In genomic region chr1:111204923-111205723, GRCh38 we compare ENCODE assay signal across 8 cellular contexts. TPM values are rescaled to one million over a fixed set of nuclear protein-coding genes. Genes with fewer than 3 reads are reported as not detected.
DNase-seq lines count a peak whose midpoint lies in the region; ATAC-seq and TF ChIP-seq lines count a peak whose summit lies in the region.

No MANE protein-coding gene starts in this region.

- H3K4me1 Mint-ChIP-seq in activated naive CD8-positive, alpha-beta T cell treated with anti-CD3 and anti-CD28 coated beads for 36 hours: peaks cover 59% of the 10 kb centered on the region
- peaks cover 38 to 89% (median 82%) of the 10 kb centered on the region in 4 donors for H3K4me1 Mint-ChIP-seq in naive thymus-derived CD8-positive, alpha-beta T cell

- in situ Hi-C loops in IMR-90 (cut with MboI; ENCODE audit: low sequenced_read_pairs): no loop called here

- H4K91ac ChIP-seq in IMR-90 (ENCODE audit: insufficient read depth, low read depth, low read length): no peak overlapping the region

- ATAC-seq in IMR-90 (ENCODE audit: low read depth): no peak
- ATAC-seq in naive thymus-derived CD8-positive, alpha-beta T cell: no peak
- ATAC-seq in HG02798 (IDR thresholded peaks at IDR 0.05; ENCODE audit: poor library complexity, unreplicated experiment): no peak
- ATAC-seq in GM18517 (IDR thresholded peaks at IDR 0.05; ENCODE audit: unreplicated experiment): no peak

- H3K27me3 ChIP-seq in BLaER1: no peaks in the 10 kb centered on the region
- peaks cover 22% of the 10 kb centered on the region for H3K27me3 ChIP-seq in IMR-90 (ENCODE audit: control insufficient read depth, insufficient read depth, low read length)

- no peak for TF ChIP-seq RAD21 in IMR-90 (IDR thresholded peaks at IDR 0.05; ENCODE audit: low read length)

- intact Hi-C loops in IMR-90 (cut with micrococcal nuclease): no loop called here

- peak overlapping the region; percentile 85 for H3K27ac Mint-ChIP-seq in activated naive CD8-positive, alpha-beta T cell treated with anti-CD3 and anti-CD28 coated beads for 36 hours
- H3K27ac Mint-ChIP-seq in naive thymus-derived CD8-positive, alpha-beta T cell: peak overlapping the region; percentile 89 to 97 (median 96)

- peak overlapping the region; percentile 31; the same call in 1 of the 2 replicates for H2AK5ac ChIP-seq in IMR-90 (ENCODE audit: low read depth, low read length)

- H3K4me1 ChIP-seq in BLaER1: peaks cover 74% of the 10 kb centered on the region
- peaks cover 16% of the 10 kb centered on the region for H3K4me1 ChIP-seq in IMR-90 (ENCODE audit: control insufficient read depth, insufficient read depth, low read length)

- H2BK120ac ChIP-seq in IMR-90 (ENCODE audit: low read depth, low read length): peak overlapping the region; percentile 44; the same call in 1 of the 2 replicates

- H3K27me3 Mint-ChIP-seq in activated naive CD8-positive, alpha-beta T cell treated with anti-CD3 and anti-CD28 coated beads for 36 hours: no peaks in the 10 kb centered on the region
- H3K27me3 Mint-ChIP-seq in naive thymus-derived CD8-positive, alpha-beta T cell: no peaks in the 10 kb centered on the region

- CTCF ChIA-PET in IMR-90 (lab: Yijun Ruan, JAX): no interaction called here

- dilution Hi-C loops in IMR-90 (cut with HindIII; ENCODE audit: low sequenced_read_pairs, unreplicated experiment): no loop called here

- no peaks in the 10 kb centered on the region for H3K79me1 ChIP-seq in IMR-90 (ENCODE audit: low read depth in 1 of 2, low read length in 2 of 2)

- H4K8ac ChIP-seq in IMR-90 (ENCODE audit: low read depth in 2 of 2, low read length in 2 of 2): no peak overlapping the region

- H3K9me3 ChIP-seq in BLaER1: no peaks in the 10 kb centered on the region
- no peaks in the 10 kb centered on the region for H3K9me3 ChIP-seq in IMR-90 (ENCODE audit: control insufficient read depth, insufficient read depth, low read length)

- peak overlapping the region; percentile 96 for H3K9ac ChIP-seq in BLaER1
- H3K9ac ChIP-seq in IMR-90 (ENCODE audit: low read depth, low read length): no peak overlapping the region

- no peak for TF ChIP-seq CTCF in IMR-90 (conservative IDR thresholded peaks at IDR 0.05; ENCODE audit: low read depth, low read length)

- H3K4me3 ChIP-seq in BLaER1 (peak overlapping the region; percentile 76), IMR-90 (ENCODE audit: insufficient read depth, low read depth, low read length) (no peak overlapping the region)

- H3K23ac ChIP-seq in IMR-90 (ENCODE audit: low read depth, low read length): peak overlapping the region; percentile 67; the same call in 1 of the 2 replicates

- H3K18ac ChIP-seq in IMR-90 (ENCODE audit: low read depth, low read length): peak overlapping the region; percentile 51; the same call in 1 of the 2 replicates

- peak overlapping the region; percentile 62 for H3K4me3 Mint-ChIP-seq in activated naive CD8-positive, alpha-beta T cell treated with anti-CD3 and anti-CD28 coated beads for 36 hours
- peak overlapping the region; percentile 83 to 100 (median 98) for H3K4me3 Mint-ChIP-seq in naive thymus-derived CD8-positive, alpha-beta T cell

- H3K36me3 ChIP-seq in BLaER1 (no peaks in the 10 kb centered on the region; the same call in 1 of the 2 replicates), IMR-90 (ENCODE audit: control insufficient read depth, insufficient read depth, low read length) (no peaks in the 10 kb centered on the region)

- H3K9me1 ChIP-seq in IMR-90 (ENCODE audit: insufficient read depth, low read length): peaks cover 2% of the 10 kb centered on the region; the same call in 1 of the 2 replicates

- H3K56ac ChIP-seq in IMR-90 (ENCODE audit: extremely low read depth, insufficient read depth, low read length): no peak overlapping the region

- no peak overlapping the region for H2BK15ac ChIP-seq in IMR-90 (ENCODE audit: low read depth, low read length)

- H2BK5ac ChIP-seq in IMR-90 (ENCODE audit: low read depth, low read length, poor library complexity, severe bottlenecking): peak overlapping the region; percentile 28

- H3K4me2 ChIP-seq in BLaER1: peak overlapping the region; percentile 88
- H3K4me2 ChIP-seq in IMR-90 (ENCODE audit: low read depth, low read length): peak overlapping the region; percentile 36; the same call in 1 of the 2 replicates

- H2AFZ ChIP-seq in IMR-90 (replicated peaks; ENCODE audit: low read length, poor library complexity): peak overlapping the region; percentile 37

- H4K20me1 ChIP-seq in BLaER1: no peaks in the 10 kb centered on the region
- no peaks in the 10 kb centered on the region for H4K20me1 ChIP-seq in IMR-90 (ENCODE audit: insufficient read depth, low read length)

- peak overlapping the region; percentile 64; the same call in 1 of the 2 replicates for H2BK20ac ChIP-seq in IMR-90 (ENCODE audit: low read depth, low read length)

- peak overlapping the region; percentile 99 for H3K27ac ChIP-seq in BLaER1
- H3K27ac ChIP-seq in IMR-90 (ENCODE audit: insufficient read depth, low read length): no peak overlapping the region

- no peak for TF ChIP-seq POLR2A in IMR-90 (IDR thresholded peaks at IDR 0.05; ENCODE audit: low read depth, low read length)

- no peak for DNase-seq in IMR-90
- no peak for DNase-seq in activated naive CD8-positive, alpha-beta T cell treated with anti-CD3 and anti-CD28 coated beads for 36 hours
- no peak for DNase-seq in naive thymus-derived CD8-positive, alpha-beta T cell
- no peak for DNase-seq in NCI-H1417 treated with DMSO at 0.1 percent for 48 hours (lab: John Stamatoyannopoulos, UW)
- no peak for DNase-seq in mesenteric fat pad (ENCODE audit: low spot score)

- H3K14ac ChIP-seq in IMR-90 (replicated peaks; ENCODE audit: low read depth, low read length): peak overlapping the region; percentile 53; the same call in 1 of the 2 replicates

- H3K36me3 Mint-ChIP-seq in activated naive CD8-positive, alpha-beta T cell treated with anti-CD3 and anti-CD28 coated beads for 36 hours: peaks cover 6% of the 10 kb centered on the region
- H3K36me3 Mint-ChIP-seq in naive thymus-derived CD8-positive, alpha-beta T cell: peaks cover under 1 to 5% (median 4%) of the 10 kb centered on the region in 3 donors

- no peak overlapping the region for H4K5ac ChIP-seq in IMR-90 (ENCODE audit: low read depth, low read length)

- peak overlapping the region; percentile 51; the same call in 1 of the 2 replicates for H3K4ac ChIP-seq in IMR-90 (ENCODE audit: low read depth, low read length)

- peaks cover 4% of the 10 kb centered on the region for H3K9me3 Mint-ChIP-seq in activated naive CD8-positive, alpha-beta T cell treated with anti-CD3 and anti-CD28 coated beads for 36 hours
- no peaks in the 10 kb centered on the region for H3K9me3 Mint-ChIP-seq in naive thymus-derived CD8-positive, alpha-beta T cell

- POLR2A ChIA-PET in IMR-90 (lab: Charles Lee; ENCODE audit: unreplicated experiment): no interaction called here
- POLR2A ChIA-PET in naive thymus-derived CD8-positive, alpha-beta T cell (lab: Charles Lee): interaction anchor here (1.3 to 20.0 kb wide), 3 partner anchors 15 to 272 kb away, joined by 4 to 1200 read pairs (median 221); partner anchors contain the start of gene CHI3L2

- BruUV-seq in IMR-90 (replicated peaks; lab: Mats Ljungman, UMichigan): no TSS peak

- 83% methylated on average over 2 of the region's 9 CpGs; no CpG with 5 or more reads in 1 of the 2 experiments for WGBS in IMR-90 (ENCODE audit: extremely low coverage in 2 of 2, insufficient read length in 1 of 2), 2 experiments

- no peak overlapping the region for H2AK9ac ChIP-seq in IMR-90 (replicated peaks; ENCODE audit: low read depth, low read length, poor library complexity)

TF ChIP-seq in IMR-90, 13 proteins besides CTCF, POLR2A, EP300 and RAD21 (continues in another document):
- no peak for TF ChIP-seq MXI1 (IDR thresholded peaks at IDR 0.05; ENCODE audit: borderline replicate concordance, low read depth, low read length)
- no peak for TF ChIP-seq MAZ (IDR thresholded peaks at IDR 0.05; ENCODE audit: borderline replicate concordance, low read depth, low read length)
- no peak for TF ChIP-seq CEBPB (IDR thresholded peaks at IDR 0.05; ENCODE audit: low read depth, low read length)
- no peak for TF ChIP-seq USF2 (IDR thresholded peaks at IDR 0.05; ENCODE audit: low read depth, low read length)
- TF ChIP-seq RCOR1 (IDR thresholded peaks at IDR 0.05; ENCODE audit: insufficient replicate concordance, low read length): no peak
- no peak for TF ChIP-seq BHLHE40 (IDR thresholded peaks at IDR 0.05; ENCODE audit: low read depth, low read length)
- no peak for TF ChIP-seq NFE2L2 (IDR thresholded peaks at IDR 0.05; ENCODE audit: low read depth, low read length)
- no peak for TF ChIP-seq RFX5 (IDR thresholded peaks at IDR 0.05; ENCODE audit: low read depth, low read length)
- TF ChIP-seq SMC3 (IDR thresholded peaks at IDR 0.05; ENCODE audit: low read depth, low read length): no peak
- TF ChIP-seq FOS (IDR thresholded peaks at IDR 0.05; ENCODE audit: low read depth, low read length): no peak
- TF ChIP-seq MAFK (IDR thresholded peaks at IDR 0.05; ENCODE audit: low read depth, low read length): no peak
- no peak for TF ChIP-seq CHD1 (IDR thresholded peaks at IDR 0.05; ENCODE audit: low read depth, low read length)

RNA-seq across cellular contexts. Expression of gene DENND2D, which starts 4.7 kb away (rescaled TPM):
- 0.83 and 0.90 TPM in 2 replicates for total RNA-seq in IMR-90 (2012; rRNA removed)
- 0.72 and 0.86 TPM in 2 replicates for polyA plus RNA-seq in IMR-90 (2012; rRNA removed)
- polyA plus RNA-seq in IMR-90 (2012; cell fraction: cytosol; rRNA removed): 0.70 and 0.77 TPM in 2 replicates
- 0.60 and 1.7 TPM in 2 replicates for polyA plus RNA-seq in IMR-90 (2012; cell fraction: nucleus; rRNA removed; ENCODE audit: low replicate concordance)
- total RNA-seq in activated naive CD8-positive, alpha-beta T cell treated with anti-CD3 and anti-CD28 coated beads for 36 hours: 100 to 1,000 TPM; 201 to 203 TPM
- total RNA-seq in naive thymus-derived CD8-positive, alpha-beta T cell: 100 to 1,000 TPM; 274 to 289 TPM
- polyA plus RNA-seq in naive thymus-derived CD8-positive, alpha-beta T cell: 100 to 1,000 TPM; 161 to 395 (median 225) TPM
- 33.0 TPM for total RNA-seq in mesenteric fat pad

RNA-seq across cellular contexts. Expression of gene CHI3L2, which starts 22.4 kb away (rescaled TPM):
- total RNA-seq in IMR-90 (2012; rRNA removed): 0.18 TPM in 1 of 2 replicates, not detected in the other
- polyA plus RNA-seq in IMR-90 (2012; rRNA removed): 0.19 and 0.39 TPM in 2 replicates
- polyA plus RNA-seq in IMR-90 (2012; cell fraction: cytosol; rRNA removed): 0.34 and 0.39 TPM in 2 replicates
- polyA plus RNA-seq in IMR-90 (2012; cell fraction: nucleus; rRNA removed; ENCODE audit: low replicate concordance): 0.15 and 0.24 TPM in 2 replicates
- 1 to 10 TPM; 5.1 to 9.2 TPM for total RNA-seq in activated naive CD8-positive, alpha-beta T cell treated with anti-CD3 and anti-CD28 coated beads for 36 hours
- 1 to 10 TPM; 5.7 to 6.5 TPM for total RNA-seq in naive thymus-derived CD8-positive, alpha-beta T cell
- polyA plus RNA-seq in naive thymus-derived CD8-positive, alpha-beta T cell: 10 to 100 TPM; 45.4 to 69.0 (median 48.6) TPM
- 12.4 TPM for total RNA-seq in mesenteric fat pad

Comparison
In these comparisons a context has a peak if more than half of its experiments do, and no peak if none do; other contexts are left out.
1. RNA of gene DENND2D, which starts 4.7 kb away (total RNA-seq): 274 to 289 TPM in naive thymus-derived CD8-positive, alpha-beta T cell, 201 to 203 TPM in activated naive CD8-positive, alpha-beta T cell treated with anti-CD3 and anti-CD28 coated beads for 36 hours and 33.0 TPM in mesenteric fat pad (single experiment); 0.83 to 0.90 TPM in IMR-90; every median in the first group is over 10 times any median in the second.